1 cellular context compared by ENCODE assay signal in the genomic region with DNA sequence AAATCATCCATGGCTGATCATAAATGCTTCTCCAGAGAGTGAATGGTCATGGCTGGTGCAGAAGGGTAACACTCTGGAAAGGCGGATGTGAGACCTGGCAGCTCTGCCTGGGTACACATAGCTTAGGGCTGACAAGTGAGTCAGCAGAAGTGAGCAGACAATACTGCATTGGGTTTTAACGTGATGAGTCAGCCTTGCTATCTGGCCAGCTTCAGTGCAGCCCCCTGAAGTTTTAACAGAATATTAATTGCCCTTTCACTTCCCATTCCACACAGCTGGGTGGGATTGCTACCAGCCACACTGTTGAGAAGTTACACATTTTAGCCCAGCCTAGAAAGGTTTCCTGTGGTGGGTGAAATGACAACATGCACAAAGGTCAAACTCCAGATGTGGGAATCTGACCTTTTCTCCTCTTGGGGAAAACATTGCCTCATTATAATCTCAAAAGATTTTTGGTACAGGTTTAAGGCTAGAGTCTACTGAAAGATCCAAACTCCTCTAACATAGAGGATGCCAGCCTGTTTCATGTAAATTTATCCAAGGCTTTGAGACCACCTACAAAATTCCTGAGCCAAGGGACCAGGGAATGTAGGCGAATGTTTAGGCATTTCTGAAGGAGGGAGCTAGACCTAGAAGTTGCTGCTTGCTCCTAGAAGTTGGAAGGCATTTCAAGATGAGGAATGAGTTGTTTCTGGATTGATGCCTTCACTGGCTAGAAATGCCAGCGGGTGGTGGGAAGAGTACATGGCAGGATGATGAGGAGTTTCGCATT.
TF ChIP-seq lines count a peak whose summit lies in the region.

No MANE protein-coding gene starts in this region.

TF ChIP-seq in K562, 482 proteins besides CTCF, POLR2A, EP300 and RAD21 (continued from another document and continues in another):
- TF ChIP-seq, protein P1, sequence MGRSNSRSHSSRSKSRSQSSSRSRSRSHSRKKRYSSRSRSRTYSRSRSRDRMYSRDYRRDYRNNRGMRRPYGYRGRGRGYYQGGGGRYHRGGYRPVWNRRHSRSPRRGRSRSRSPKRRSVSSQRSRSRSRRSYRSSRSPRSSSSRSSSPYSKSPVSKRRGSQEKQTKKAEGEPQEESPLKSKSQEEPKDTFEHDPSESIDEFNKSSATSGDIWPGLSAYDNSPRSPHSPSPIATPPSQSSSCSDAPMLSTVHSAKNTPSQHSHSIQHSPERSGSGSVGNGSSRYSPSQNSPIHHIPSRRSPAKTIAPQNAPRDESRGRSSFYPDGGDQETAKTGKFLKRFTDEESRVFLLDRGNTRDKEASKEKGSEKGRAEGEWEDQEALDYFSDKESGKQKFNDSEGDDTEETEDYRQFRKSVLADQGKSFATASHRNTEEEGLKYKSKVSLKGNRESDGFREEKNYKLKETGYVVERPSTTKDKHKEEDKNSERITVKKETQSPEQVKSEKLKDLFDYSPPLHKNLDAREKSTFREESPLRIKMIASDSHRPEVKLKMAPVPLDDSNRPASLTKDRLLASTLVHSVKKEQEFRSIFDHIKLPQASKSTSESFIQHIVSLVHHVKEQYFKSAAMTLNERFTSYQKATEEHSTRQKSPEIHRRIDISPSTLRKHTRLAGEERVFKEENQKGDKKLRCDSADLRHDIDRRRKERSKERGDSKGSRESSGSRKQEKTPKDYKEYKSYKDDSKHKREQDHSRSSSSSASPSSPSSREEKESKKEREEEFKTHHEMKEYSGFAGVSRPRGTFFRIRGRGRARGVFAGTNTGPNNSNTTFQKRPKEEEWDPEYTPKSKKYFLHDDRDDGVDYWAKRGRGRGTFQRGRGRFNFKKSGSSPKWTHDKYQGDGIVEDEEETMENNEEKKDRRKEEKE (IDR thresholded peaks at IDR 0.05; ENCODE audit: borderline replicate concordance in 1 of 2, control insufficient read depth in 1 of 2, low read depth in 2 of 2, low read length in 1 of 2): no peak
- TF ChIP-seq, protein P2, sequence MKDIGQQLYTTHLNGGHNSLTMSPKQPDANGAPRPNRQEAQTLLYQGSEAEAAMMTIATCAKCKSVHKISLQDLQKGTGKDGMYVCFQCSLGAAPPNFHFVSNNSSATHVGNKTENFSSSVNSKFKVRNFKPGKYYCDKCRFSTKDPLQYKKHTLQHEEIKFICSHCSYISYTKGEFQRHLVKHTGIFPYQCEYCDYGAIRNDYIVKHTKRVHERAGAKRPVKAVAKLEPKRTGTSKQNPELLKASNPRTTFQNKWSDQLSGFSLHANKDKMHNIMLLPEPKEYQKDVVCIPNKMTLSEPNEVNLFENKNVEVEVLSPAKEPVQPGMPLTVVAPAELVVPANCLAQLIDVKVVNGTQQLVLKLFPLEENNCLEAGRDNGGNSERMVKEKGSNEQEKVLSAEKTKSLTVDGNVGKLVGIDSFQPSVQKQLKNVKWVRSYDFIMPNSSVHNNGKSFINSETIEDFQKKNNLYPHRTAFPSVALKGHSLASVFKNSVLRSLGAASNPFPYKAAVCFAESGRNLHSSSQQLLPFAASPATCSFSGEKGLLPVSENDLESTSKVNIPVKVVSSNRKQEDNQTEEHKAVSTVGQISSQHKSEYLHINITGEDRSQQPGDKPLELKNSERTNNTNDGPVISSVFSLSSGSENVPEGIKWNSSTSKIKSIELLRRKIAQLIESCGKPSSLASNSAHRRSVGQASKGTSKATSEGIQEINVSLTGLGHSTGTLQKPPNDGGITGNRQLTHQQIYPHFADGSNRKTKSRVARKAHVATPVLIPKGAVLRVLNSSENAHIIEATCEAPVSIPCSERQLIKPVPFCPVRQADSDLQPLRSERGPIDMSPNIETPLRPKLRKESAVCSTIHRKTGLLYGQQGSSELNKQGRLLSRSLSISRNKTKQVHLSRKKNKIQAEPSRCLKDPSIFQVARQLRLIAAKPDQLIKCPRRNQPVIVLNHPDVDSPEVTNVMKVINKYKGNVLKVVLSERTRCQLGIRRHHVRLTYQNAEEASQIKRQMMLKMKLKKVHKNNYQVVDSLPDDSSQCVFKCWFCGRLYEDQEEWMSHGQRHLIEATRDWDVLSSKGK (CRISPR knock-in tag; IDR thresholded peaks at IDR 0.05): no peak
- TF ChIP-seq SP2 (IDR thresholded peaks at IDR 0.05; ENCODE audit: extremely low read depth, low read depth, low read length, poor library complexity, severe bottlenecking) (no peak), SNIP1 (IDR thresholded peaks at IDR 0.05; ENCODE audit: low read depth) (no peak), CCAR2 (IDR thresholded peaks at IDR 0.05; ENCODE audit: low read depth, low read length) (no peak), PHF20 (IDR thresholded peaks at IDR 0.05; ENCODE audit: partially characterized antibody) (no peak), NELFE (IDR thresholded peaks at IDR 0.05; ENCODE audit: insufficient read depth, insufficient read length) (no peak), POLR3G (IDR thresholded peaks at IDR 0.05; ENCODE audit: extremely low read depth, insufficient read length, insufficient replicate concordance) (no peak), ZNF12 (CRISPR knock-in tag; IDR thresholded peaks at IDR 0.05) (no peak), MYBL2 (IDR thresholded peaks at IDR 0.05; ENCODE audit: low read depth) (no peak), MYBL2 (CRISPR knock-in tag; IDR thresholded peaks at IDR 0.05; ENCODE audit: borderline replicate concordance) (no peak), FOXJ3 (CRISPR knock-in tag; IDR thresholded peaks at IDR 0.05) (no peak), ZNF282 (CRISPR knock-in tag; IDR thresholded peaks at IDR 0.05) (no peak), CBFA2T3 (IDR thresholded peaks at IDR 0.05) (peak; percentile 93), ZNF121 (CRISPR knock-in tag; conservative IDR thresholded peaks at IDR 0.05) (no peak), CTBP1 (IDR thresholded peaks at IDR 0.05; ENCODE audit: borderline replicate concordance) (peak; percentile 82), ZNF3 (CRISPR knock-in tag; IDR thresholded peaks at IDR 0.05) (no peak), DACH1 (IDR thresholded peaks at IDR 0.05; ENCODE audit: partially characterized antibody) (peak; percentile 92), TGIF2 (CRISPR knock-in tag; IDR thresholded peaks at IDR 0.05) (no peak), LARP7 (IDR thresholded peaks at IDR 0.05) (no peak), HNRNPH1 (optimal IDR thresholded peaks at IDR 0.05; ENCODE audit: low read depth, low read length) (no peak)
- TF ChIP-seq, protein P3, sequence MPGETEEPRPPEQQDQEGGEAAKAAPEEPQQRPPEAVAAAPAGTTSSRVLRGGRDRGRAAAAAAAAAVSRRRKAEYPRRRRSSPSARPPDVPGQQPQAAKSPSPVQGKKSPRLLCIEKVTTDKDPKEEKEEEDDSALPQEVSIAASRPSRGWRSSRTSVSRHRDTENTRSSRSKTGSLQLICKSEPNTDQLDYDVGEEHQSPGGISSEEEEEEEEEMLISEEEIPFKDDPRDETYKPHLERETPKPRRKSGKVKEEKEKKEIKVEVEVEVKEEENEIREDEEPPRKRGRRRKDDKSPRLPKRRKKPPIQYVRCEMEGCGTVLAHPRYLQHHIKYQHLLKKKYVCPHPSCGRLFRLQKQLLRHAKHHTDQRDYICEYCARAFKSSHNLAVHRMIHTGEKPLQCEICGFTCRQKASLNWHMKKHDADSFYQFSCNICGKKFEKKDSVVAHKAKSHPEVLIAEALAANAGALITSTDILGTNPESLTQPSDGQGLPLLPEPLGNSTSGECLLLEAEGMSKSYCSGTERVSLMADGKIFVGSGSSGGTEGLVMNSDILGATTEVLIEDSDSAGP (CRISPR knock-in tag; IDR thresholded peaks at IDR 0.05): no peak
- TF ChIP-seq, protein P4, sequence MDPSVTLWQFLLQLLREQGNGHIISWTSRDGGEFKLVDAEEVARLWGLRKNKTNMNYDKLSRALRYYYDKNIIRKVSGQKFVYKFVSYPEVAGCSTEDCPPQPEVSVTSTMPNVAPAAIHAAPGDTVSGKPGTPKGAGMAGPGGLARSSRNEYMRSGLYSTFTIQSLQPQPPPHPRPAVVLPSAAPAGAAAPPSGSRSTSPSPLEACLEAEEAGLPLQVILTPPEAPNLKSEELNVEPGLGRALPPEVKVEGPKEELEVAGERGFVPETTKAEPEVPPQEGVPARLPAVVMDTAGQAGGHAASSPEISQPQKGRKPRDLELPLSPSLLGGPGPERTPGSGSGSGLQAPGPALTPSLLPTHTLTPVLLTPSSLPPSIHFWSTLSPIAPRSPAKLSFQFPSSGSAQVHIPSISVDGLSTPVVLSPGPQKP (CRISPR knock-in tag; IDR thresholded peaks at IDR 0.05): no peak
- TF ChIP-seq, protein P5, sequence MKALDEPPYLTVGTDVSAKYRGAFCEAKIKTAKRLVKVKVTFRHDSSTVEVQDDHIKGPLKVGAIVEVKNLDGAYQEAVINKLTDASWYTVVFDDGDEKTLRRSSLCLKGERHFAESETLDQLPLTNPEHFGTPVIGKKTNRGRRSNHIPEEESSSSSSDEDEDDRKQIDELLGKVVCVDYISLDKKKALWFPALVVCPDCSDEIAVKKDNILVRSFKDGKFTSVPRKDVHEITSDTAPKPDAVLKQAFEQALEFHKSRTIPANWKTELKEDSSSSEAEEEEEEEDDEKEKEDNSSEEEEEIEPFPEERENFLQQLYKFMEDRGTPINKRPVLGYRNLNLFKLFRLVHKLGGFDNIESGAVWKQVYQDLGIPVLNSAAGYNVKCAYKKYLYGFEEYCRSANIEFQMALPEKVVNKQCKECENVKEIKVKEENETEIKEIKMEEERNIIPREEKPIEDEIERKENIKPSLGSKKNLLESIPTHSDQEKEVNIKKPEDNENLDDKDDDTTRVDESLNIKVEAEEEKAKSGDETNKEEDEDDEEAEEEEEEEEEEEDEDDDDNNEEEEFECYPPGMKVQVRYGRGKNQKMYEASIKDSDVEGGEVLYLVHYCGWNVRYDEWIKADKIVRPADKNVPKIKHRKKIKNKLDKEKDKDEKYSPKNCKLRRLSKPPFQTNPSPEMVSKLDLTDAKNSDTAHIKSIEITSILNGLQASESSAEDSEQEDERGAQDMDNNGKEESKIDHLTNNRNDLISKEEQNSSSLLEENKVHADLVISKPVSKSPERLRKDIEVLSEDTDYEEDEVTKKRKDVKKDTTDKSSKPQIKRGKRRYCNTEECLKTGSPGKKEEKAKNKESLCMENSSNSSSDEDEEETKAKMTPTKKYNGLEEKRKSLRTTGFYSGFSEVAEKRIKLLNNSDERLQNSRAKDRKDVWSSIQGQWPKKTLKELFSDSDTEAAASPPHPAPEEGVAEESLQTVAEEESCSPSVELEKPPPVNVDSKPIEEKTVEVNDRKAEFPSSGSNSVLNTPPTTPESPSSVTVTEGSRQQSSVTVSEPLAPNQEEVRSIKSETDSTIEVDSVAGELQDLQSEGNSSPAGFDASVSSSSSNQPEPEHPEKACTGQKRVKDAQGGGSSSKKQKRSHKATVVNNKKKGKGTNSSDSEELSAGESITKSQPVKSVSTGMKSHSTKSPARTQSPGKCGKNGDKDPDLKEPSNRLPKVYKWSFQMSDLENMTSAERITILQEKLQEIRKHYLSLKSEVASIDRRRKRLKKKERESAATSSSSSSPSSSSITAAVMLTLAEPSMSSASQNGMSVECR (CRISPR knock-in tag; IDR thresholded peaks at IDR 0.05): no peak
- TF ChIP-seq, protein P6, sequence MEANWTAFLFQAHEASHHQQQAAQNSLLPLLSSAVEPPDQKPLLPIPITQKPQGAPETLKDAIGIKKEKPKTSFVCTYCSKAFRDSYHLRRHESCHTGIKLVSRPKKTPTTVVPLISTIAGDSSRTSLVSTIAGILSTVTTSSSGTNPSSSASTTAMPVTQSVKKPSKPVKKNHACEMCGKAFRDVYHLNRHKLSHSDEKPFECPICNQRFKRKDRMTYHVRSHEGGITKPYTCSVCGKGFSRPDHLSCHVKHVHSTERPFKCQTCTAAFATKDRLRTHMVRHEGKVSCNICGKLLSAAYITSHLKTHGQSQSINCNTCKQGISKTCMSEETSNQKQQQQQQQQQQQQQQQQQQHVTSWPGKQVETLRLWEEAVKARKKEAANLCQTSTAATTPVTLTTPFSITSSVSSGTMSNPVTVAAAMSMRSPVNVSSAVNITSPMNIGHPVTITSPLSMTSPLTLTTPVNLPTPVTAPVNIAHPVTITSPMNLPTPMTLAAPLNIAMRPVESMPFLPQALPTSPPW (CRISPR knock-in tag; IDR thresholded peaks at IDR 0.05): peak; percentile 45; the same call in 1 of the 2 replicates
- TF ChIP-seq, protein P7, sequence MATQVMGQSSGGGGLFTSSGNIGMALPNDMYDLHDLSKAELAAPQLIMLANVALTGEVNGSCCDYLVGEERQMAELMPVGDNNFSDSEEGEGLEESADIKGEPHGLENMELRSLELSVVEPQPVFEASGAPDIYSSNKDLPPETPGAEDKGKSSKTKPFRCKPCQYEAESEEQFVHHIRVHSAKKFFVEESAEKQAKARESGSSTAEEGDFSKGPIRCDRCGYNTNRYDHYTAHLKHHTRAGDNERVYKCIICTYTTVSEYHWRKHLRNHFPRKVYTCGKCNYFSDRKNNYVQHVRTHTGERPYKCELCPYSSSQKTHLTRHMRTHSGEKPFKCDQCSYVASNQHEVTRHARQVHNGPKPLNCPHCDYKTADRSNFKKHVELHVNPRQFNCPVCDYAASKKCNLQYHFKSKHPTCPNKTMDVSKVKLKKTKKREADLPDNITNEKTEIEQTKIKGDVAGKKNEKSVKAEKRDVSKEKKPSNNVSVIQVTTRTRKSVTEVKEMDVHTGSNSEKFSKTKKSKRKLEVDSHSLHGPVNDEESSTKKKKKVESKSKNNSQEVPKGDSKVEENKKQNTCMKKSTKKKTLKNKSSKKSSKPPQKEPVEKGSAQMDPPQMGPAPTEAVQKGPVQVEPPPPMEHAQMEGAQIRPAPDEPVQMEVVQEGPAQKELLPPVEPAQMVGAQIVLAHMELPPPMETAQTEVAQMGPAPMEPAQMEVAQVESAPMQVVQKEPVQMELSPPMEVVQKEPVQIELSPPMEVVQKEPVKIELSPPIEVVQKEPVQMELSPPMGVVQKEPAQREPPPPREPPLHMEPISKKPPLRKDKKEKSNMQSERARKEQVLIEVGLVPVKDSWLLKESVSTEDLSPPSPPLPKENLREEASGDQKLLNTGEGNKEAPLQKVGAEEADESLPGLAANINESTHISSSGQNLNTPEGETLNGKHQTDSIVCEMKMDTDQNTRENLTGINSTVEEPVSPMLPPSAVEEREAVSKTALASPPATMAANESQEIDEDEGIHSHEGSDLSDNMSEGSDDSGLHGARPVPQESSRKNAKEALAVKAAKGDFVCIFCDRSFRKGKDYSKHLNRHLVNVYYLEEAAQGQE (CRISPR knock-in tag; IDR thresholded peaks at IDR 0.05; ENCODE audit: low read depth): no peak
- TF ChIP-seq, protein P8, sequence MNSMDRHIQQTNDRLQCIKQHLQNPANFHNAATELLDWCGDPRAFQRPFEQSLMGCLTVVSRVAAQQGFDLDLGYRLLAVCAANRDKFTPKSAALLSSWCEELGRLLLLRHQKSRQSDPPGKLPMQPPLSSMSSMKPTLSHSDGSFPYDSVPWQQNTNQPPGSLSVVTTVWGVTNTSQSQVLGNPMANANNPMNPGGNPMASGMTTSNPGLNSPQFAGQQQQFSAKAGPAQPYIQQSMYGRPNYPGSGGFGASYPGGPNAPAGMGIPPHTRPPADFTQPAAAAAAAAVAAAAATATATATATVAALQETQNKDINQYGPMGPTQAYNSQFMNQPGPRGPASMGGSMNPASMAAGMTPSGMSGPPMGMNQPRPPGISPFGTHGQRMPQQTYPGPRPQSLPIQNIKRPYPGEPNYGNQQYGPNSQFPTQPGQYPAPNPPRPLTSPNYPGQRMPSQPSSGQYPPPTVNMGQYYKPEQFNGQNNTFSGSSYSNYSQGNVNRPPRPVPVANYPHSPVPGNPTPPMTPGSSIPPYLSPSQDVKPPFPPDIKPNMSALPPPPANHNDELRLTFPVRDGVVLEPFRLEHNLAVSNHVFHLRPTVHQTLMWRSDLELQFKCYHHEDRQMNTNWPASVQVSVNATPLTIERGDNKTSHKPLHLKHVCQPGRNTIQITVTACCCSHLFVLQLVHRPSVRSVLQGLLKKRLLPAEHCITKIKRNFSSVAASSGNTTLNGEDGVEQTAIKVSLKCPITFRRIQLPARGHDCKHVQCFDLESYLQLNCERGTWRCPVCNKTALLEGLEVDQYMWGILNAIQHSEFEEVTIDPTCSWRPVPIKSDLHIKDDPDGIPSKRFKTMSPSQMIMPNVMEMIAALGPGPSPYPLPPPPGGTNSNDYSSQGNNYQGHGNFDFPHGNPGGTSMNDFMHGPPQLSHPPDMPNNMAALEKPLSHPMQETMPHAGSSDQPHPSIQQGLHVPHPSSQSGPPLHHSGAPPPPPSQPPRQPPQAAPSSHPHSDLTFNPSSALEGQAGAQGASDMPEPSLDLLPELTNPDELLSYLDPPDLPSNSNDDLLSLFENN (IDR thresholded peaks at IDR 0.05; ENCODE audit: low read depth in 2 of 2, low read length in 2 of 2): peak in 1 of 2 experiments; percentile 26; a peak in 1 of 4 replicates
